Comparison of ENCODE assay signal across 1 cellular context in the genomic region with DNA sequence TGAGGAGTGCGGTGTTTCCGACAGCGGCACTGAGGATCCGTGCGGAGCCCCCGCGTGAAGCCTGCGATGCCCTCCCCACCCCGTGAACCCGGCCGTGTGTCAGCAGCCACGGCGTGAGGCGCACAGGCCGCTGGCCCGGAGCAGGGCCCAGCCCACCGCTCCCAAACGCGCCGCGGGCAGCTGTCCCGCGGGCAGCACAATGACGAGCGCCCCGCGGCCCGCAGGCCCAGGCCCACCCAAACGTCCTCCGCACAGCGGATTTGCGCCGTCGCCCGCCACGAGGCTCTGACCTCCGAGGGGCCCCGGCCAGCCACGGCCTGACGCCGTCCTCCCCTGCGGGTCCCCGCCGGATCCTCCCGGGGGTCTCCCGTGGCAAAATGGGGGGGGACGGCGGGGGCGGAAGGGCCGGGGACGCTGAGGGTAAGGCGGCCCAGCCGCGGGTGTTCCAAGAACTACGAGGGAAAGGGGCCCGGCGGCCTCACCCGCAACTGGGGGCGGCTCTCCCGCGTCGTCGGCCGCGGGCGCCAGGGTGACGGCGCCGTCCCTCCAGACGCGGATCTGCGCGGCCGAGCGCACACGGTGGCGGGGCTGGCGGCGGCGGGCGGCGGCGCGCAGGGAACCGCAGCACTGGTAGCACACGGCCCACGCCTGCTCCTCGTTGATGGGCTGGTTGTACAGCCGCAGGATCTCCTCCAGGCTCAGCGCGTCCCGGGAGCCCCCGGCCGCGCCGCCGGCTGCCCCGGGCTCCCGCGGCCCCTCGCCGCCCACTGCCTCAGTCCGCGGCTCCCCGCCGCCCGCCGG.
TF ChIP-seq lines count a peak whose summit lies in the region.

No MANE protein-coding gene starts in this region.

TF ChIP-seq in endothelial cell of umbilical vein, 7 proteins besides CTCF, POLR2A, EP300 and RAD21:
- TF ChIP-seq, protein P1, sequence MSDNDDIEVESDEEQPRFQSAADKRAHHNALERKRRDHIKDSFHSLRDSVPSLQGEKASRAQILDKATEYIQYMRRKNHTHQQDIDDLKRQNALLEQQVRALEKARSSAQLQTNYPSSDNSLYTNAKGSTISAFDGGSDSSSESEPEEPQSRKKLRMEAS (IDR thresholded peaks at IDR 0.05; ENCODE audit: insufficient read depth, insufficient read length), result no peak
- TF ChIP-seq EZH2 (IDR thresholded peaks at IDR 0.05; ENCODE audit: borderline replicate concordance, low read depth, low read length, severe bottlenecking), result no peak
- peak; percentile 45 for TF ChIP-seq POLR2AphosphoS5 (IDR thresholded peaks at IDR 0.05; ENCODE audit: insufficient read depth, low read depth, low read length)
